Comparison of ENCODE assay signal across 2 cellular contexts in the genomic region with DNA sequence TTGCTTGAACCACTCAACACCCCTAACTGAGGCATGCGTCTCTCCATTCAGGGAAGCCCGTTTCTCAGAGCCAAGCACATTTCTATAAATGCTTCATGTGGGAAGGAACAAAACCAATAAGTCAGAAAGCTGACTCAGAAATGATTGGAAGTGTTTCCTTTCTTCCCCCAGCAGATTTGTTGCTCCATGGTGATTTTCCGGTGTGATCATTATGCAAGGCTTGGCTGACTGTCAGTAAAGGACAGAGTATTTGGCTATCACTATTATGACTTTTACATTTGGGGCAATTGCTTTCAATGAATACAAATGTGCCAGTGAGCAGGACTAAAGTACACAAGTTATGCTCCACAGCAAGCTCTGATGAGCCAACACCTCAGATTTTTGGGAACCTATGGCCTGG.
A peak's percentile ranks its signal among the peaks of the same experiment; 100 is the strongest.
TF ChIP-seq lines count a peak whose summit lies in the region.

No MANE protein-coding gene starts in this region.

TF ChIP-seq in liver, 16 proteins besides CTCF, POLR2A, EP300 and RAD21:
- TF ChIP-seq JUND (IDR thresholded peaks at IDR 0.05) (peak; percentile 41 to 69), FOXA2 (IDR thresholded peaks at IDR 0.05) (peak; percentile 65), FOXA1 (IDR thresholded peaks at IDR 0.05) (peak; percentile 39), GABPA (IDR thresholded peaks at IDR 0.05 in 1 of 2, conservative IDR thresholded peaks at IDR 0.05 in 1 of 2) (peak in 1 of 2 donors; percentile 48), TAF1 (conservative IDR thresholded peaks at IDR 0.05) (no peak), EGR1 (IDR thresholded peaks at IDR 0.05; ENCODE audit: low read depth in 2 of 2) (peak; percentile 58 to 72), ZBTB33 (IDR thresholded peaks at IDR 0.05) (no peak), YY1 (IDR thresholded peaks at IDR 0.05) (peak; percentile 63), SP1 (IDR thresholded peaks at IDR 0.05) (peak; percentile 48), HNF4G (IDR thresholded peaks at IDR 0.05) (no peak), RXRA (IDR thresholded peaks at IDR 0.05) (peak; percentile 36 to 67), NR2F2 (IDR thresholded peaks at IDR 0.05) (no peak), REST (IDR thresholded peaks at IDR 0.05) (peak; percentile 40), HNF4A (conservative IDR thresholded peaks at IDR 0.05) (peak; percentile 64 to 71)
- TF ChIP-seq, protein P1, sequence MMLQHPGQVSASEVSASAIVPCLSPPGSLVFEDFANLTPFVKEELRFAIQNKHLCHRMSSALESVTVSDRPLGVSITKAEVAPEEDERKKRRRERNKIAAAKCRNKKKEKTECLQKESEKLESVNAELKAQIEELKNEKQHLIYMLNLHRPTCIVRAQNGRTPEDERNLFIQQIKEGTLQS (IDR thresholded peaks at IDR 0.05): no peak
- TF ChIP-seq, protein P2, sequence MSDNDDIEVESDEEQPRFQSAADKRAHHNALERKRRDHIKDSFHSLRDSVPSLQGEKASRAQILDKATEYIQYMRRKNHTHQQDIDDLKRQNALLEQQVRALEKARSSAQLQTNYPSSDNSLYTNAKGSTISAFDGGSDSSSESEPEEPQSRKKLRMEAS (IDR thresholded peaks at IDR 0.05): peak; percentile 76

TF ChIP-seq in HepG2, 621 proteins besides CTCF, POLR2A, EP300 and RAD21:
- TF ChIP-seq ZFP82 (CRISPR knock-in tag; IDR thresholded peaks at IDR 0.05; ENCODE audit: borderline replicate concordance): no peak
- TF ChIP-seq FOXC1 (CRISPR knock-in tag; IDR thresholded peaks at IDR 0.05; ENCODE audit: borderline replicate concordance): no peak
- TF ChIP-seq, protein P3, sequence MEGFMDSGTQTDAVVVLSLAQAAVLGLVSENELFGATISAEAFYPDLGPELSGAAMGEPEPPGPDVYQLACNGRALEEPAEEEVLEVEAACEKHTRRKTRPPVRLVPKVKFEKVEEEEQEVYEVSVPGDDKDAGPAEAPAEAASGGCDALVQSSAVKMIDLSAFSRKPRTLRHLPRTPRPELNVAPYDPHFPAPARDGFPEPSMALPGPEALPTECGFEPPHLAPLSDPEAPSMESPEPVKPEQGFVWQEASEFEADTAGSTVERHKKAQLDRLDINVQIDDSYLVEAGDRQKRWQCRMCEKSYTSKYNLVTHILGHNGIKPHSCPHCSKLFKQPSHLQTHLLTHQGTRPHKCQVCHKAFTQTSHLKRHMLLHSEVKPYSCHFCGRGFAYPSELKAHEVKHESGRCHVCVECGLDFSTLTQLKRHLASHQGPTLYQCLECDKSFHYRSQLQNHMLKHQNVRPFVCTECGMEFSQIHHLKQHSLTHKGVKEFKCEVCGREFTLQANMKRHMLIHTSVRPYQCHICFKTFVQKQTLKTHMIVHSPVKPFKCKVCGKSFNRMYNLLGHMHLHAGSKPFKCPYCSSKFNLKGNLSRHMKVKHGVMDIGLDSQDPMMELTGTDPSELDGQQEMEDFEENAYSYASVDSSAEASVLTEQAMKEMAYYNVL (CRISPR knock-in tag; IDR thresholded peaks at IDR 0.05; ENCODE audit: borderline replicate concordance): no peak
- no peak for TF ChIP-seq NFKBIZ (CRISPR knock-in tag; IDR thresholded peaks at IDR 0.05)
- TF ChIP-seq EZH2 (conservative IDR thresholded peaks at IDR 0.05; ENCODE audit: low read depth, low read length): no peak
- TF ChIP-seq ZNF44 (CRISPR knock-in tag; IDR thresholded peaks at IDR 0.05): no peak
- no peak for TF ChIP-seq CBX2 (IDR thresholded peaks at IDR 0.05; ENCODE audit: low read depth, low read length)
- no peak for TF ChIP-seq CBX2 (CRISPR knock-in tag; IDR thresholded peaks at IDR 0.05; ENCODE audit: low read depth)
- no peak for TF ChIP-seq KAT8 (CRISPR knock-in tag; IDR thresholded peaks at IDR 0.05)
- TF ChIP-seq ZNF275 (CRISPR knock-in tag; IDR thresholded peaks at IDR 0.05; ENCODE audit: borderline replicate concordance): no peak
- no peak for TF ChIP-seq TGIF2 (CRISPR knock-in tag; IDR thresholded peaks at IDR 0.05)
- no peak for TF ChIP-seq MEIS2 (CRISPR knock-in tag; IDR thresholded peaks at IDR 0.05)
